Comparison of ENCODE assay signal across 1 cellular context in genomic region chr6:154402081-154402780, GRCh38.
TF ChIP-seq lines count a peak whose summit lies in the region.

No MANE protein-coding gene starts in this region.

TF ChIP-seq in IMR-90, 13 proteins besides CTCF, POLR2A, EP300 and RAD21:
- peak; percentile 71; the same call in 1 of the 2 replicates for TF ChIP-seq MAFK (IDR thresholded peaks at IDR 0.05; ENCODE audit: low read depth, low read length)
- TF ChIP-seq BHLHE40 (IDR thresholded peaks at IDR 0.05; ENCODE audit: low read depth, low read length): no peak
TF ChIP-seq in IMR-90: peak in this region for 1.
